2 cellular contexts compared by ENCODE assay signal in genomic region chr7:66967029-66967428, GRCh38.
TF ChIP-seq lines count a peak whose summit lies in the region.

No MANE protein-coding gene starts in this region.

TF ChIP-seq in HCT116, 20 proteins besides CTCF, POLR2A, EP300 and RAD21:
- TF ChIP-seq ELF1 (IDR thresholded peaks at IDR 0.05; ENCODE audit: borderline replicate concordance, low read depth) (no peak), JUND (IDR thresholded peaks at IDR 0.05) (no peak), ZBTB33 (IDR thresholded peaks at IDR 0.05; ENCODE audit: extremely low read depth, insufficient replicate concordance, low read length) (no peak), SP1 (IDR thresholded peaks at IDR 0.05; ENCODE audit: low read depth) (no peak), POLR2AphosphoS5 (IDR thresholded peaks at IDR 0.05; ENCODE audit: low read depth, low read length) (no peak), FOSL1 (IDR thresholded peaks at IDR 0.05; ENCODE audit: low read depth) (no peak), REST (IDR thresholded peaks at IDR 0.05; ENCODE audit: low read depth) (no peak), CBX3 (IDR thresholded peaks at IDR 0.05; ENCODE audit: low read depth) (no peak), EGR1 (IDR thresholded peaks at IDR 0.05; ENCODE audit: low read depth) (no peak)

TF ChIP-seq in GM12878, 131 proteins besides CTCF, POLR2A, EP300 and RAD21:
- TF ChIP-seq ESRRA (IDR thresholded peaks at IDR 0.05; ENCODE audit: low read length), result no peak
- no peak for TF ChIP-seq IRF5 (IDR thresholded peaks at IDR 0.05; ENCODE audit: borderline replicate concordance)
- TF ChIP-seq RELB (IDR thresholded peaks at IDR 0.05; ENCODE audit: low read depth), result no peak
- TF ChIP-seq YBX1 (IDR thresholded peaks at IDR 0.05), result no peak
- TF ChIP-seq CBX5 (IDR thresholded peaks at IDR 0.05; ENCODE audit: low read depth), result no peak
- no peak for TF ChIP-seq CREB1 (IDR thresholded peaks at IDR 0.05; ENCODE audit: low read depth)
- TF ChIP-seq NFIC (IDR thresholded peaks at IDR 0.05; ENCODE audit: low read depth, low read length), result no peak
- no peak for TF ChIP-seq CHD4 (IDR thresholded peaks at IDR 0.05)
- no peak for TF ChIP-seq MTA3 (IDR thresholded peaks at IDR 0.05; ENCODE audit: borderline replicate concordance, low read length)
- no peak for TF ChIP-seq HSF1 (IDR thresholded peaks at IDR 0.05; ENCODE audit: low read depth, low read length)
- TF ChIP-seq ZSCAN29 (IDR thresholded peaks at IDR 0.05), result no peak
- TF ChIP-seq WRNIP1 (IDR thresholded peaks at IDR 0.05; ENCODE audit: borderline replicate concordance, low read depth, low read length), result no peak
- TF ChIP-seq NR2C1 (IDR thresholded peaks at IDR 0.05), result no peak
- TF ChIP-seq SIX5 (IDR thresholded peaks at IDR 0.05; ENCODE audit: low read depth, low read length, severe bottlenecking), result no peak
- no peak for TF ChIP-seq ETV6 (conservative IDR thresholded peaks at IDR 0.05 in 1 of 2, IDR thresholded peaks at IDR 0.05 in 1 of 2; ENCODE audit: borderline replicate concordance in 1 of 2, low read depth in 1 of 2)
TF ChIP-seq in GM12878: peak in this region for 0.
